ENCODE assay signal across 22 cellular contexts in genomic region chr9:9921771-9922170, GRCh38.
DNase-seq lines count a peak whose midpoint lies in the region; FAIRE-seq and TF ChIP-seq lines count a peak whose summit lies in the region.
"Had no signal": no experiment of that assay in that cellular context is flagged by ENCODE, and none has a peak within 500 bp of the region (broad histone marks: within the 10 kb centered on the region; RNA-seq: fewer than 3 reads in every experiment).

No MANE protein-coding gene starts in this region.

- no peak overlapping the region for H2BK20ac ChIP-seq in H1 (ENCODE audit: low read length)

- H2AK5ac ChIP-seq in H1 (ENCODE audit: low read depth, low read length) = no peak overlapping the region

- DNase-seq in HuH-7.5 (ENCODE audit: low spot score) (peak; percentile 0), H1 (ENCODE audit: low read depth in 1 of 2, low spot score in 2 of 2) (no peak), renal cortical epithelial cell (ENCODE audit: low read depth) (peak; percentile 13), OCI-M1 (lab: John Stamatoyannopoulos, UW) (no peak)
- no peak for DNase-seq in stimulated activated CD4-positive, alpha-beta T cell treated with anti-CD3 and anti-CD28 coated beads, Interleukin-4, amount 100 ng/mL, for 24 hours
- DNase-seq in central memory CD4-positive, alpha-beta T cell = no peak
- DNase-seq: Caco-2; CD4-positive, CD25-positive, alpha-beta regulatory T cell; CD8-positive, alpha-beta T cell; DMS 273 treated with DMSO at 0.1 percent for 48 hours; DMS79; EL; GDM1; GM23248; HFFc6 had no signal

- CTCF ChIA-PET in H1 (lab: Charles Lee; ENCODE audit: partially characterized antibody) = interaction anchor here (1.2 to 5.7 kb wide), 4 partner anchors 9 to 66 kb away, joined by 4 to 29 read pairs (median 6); no protein-coding TSS in a partner anchor

- H3K18ac ChIP-seq in H1 (ENCODE audit: extremely low read depth, low read length) = no peak overlapping the region

- no peak overlapping the region for H4K5ac ChIP-seq in H1 (ENCODE audit: insufficient read length, low read depth, low read length)

- H3K9ac ChIP-seq in H1 (replicated peaks in 1 of 4; ENCODE audit: extremely low read depth in 1 of 4, low read depth in 3 of 4, low read length in 3 of 4) = no peak overlapping the region
- H3K9ac ChIP-seq: BLaER1, GM23248 had no signal

- 100% methylated on average over 1 of the region's 1 CpG; no CpG with 5 or more reads in 1 of the 2 experiments for WGBS in H1 (ENCODE audit: extremely low coverage in 1 of 2, insufficient coverage in 1 of 2, insufficient read length in 1 of 2, insufficient replicate concordance in 2 of 2, low coverage in 1 of 2, low lambda C conversion rate in 2 of 2, missing lambda C conversion rate in 1 of 2), 2 experiments

- H3K79me1 ChIP-seq in H1 (ENCODE audit: low read depth, low read length) = no peaks in the 10 kb centered on the region

- H3K14ac ChIP-seq in H1 (ENCODE audit: insufficient read length) = no peak overlapping the region

- no peaks in the 10 kb centered on the region for H3K27me3 ChIP-seq in H1 (replicated peaks in 1 of 4; ENCODE audit: control insufficient read depth in 3 of 4, extremely low read depth in 1 of 4, insufficient read depth in 3 of 4, low read length in 3 of 4)
- H3K27me3 ChIP-seq: BLaER1 had no signal

- no peak overlapping the region for H3K23ac ChIP-seq in H1 (ENCODE audit: insufficient read length)

- no peak overlapping the region for H3K4me2 ChIP-seq in H1 (ENCODE audit: insufficient read depth in 1 of 2, low read depth in 2 of 2, low read length in 2 of 2)
- H3K4me2 ChIP-seq: BLaER1 had no signal

- H2BK12ac ChIP-seq in H1 (ENCODE audit: low read depth, low read length) = no peak overlapping the region

- no peaks in the 10 kb centered on the region for H3K23me2 ChIP-seq in H1 (ENCODE audit: low read depth, low read length)

- H3K27ac ChIP-seq in H1 (ENCODE audit: low read depth, low read length) = no peak overlapping the region
- H3K27ac ChIP-seq: BLaER1, C4-2B, GM23248 had no signal

- peak overlapping the region; percentile 64; the same call in 1 of the 2 replicates for H2AFZ ChIP-seq in H1 (ENCODE audit: low read length)
- H2AFZ ChIP-seq: GM23248 had no signal

- TF ChIP-seq POLR2A in H1 (IDR thresholded peaks at IDR 0.05; ENCODE audit: control extremely low read depth in 1 of 2, low read depth in 2 of 2, low read length in 2 of 2) = no peak

- H3K79me2 ChIP-seq in H1 (ENCODE audit: control insufficient read depth in 1 of 2, insufficient read depth in 2 of 2, low read length in 2 of 2) = no peaks in the 10 kb centered on the region

- no peaks in the 10 kb centered on the region for H3K36me3 ChIP-seq in H1 (ENCODE audit: control insufficient read depth in 2 of 4, insufficient read depth in 4 of 4, low read length in 3 of 4)
- H3K36me3 ChIP-seq: BLaER1, HAP-1 had no signal

- H3K4me3 ChIP-seq in H1 (ENCODE audit: extremely low read depth in 1 of 4, insufficient read depth in 2 of 4, low read depth in 3 of 4, low read length in 4 of 4) = no peak overlapping the region
- H3K4me3 ChIP-seq: BLaER1, GM12878, GM23248, HAP-1 had no signal

- no peak for TF ChIP-seq EP300 in H1 (IDR thresholded peaks at IDR 0.05; ENCODE audit: borderline replicate concordance in 1 of 2, low read depth in 2 of 2, low read length in 2 of 2)

- no peak for TF ChIP-seq CTCF in H1 (IDR thresholded peaks at IDR 0.05; ENCODE audit: control extremely low read depth in 1 of 3, insufficient read depth in 1 of 3, low read depth in 1 of 3, low read length in 3 of 3)

- no peak overlapping the region for H3K56ac ChIP-seq in H1 (replicated peaks; ENCODE audit: insufficient read length, low read depth, low read length)

- no peak overlapping the region for H2BK15ac ChIP-seq in H1 (ENCODE audit: low read length)

- no peak overlapping the region for H2BK120ac ChIP-seq in H1 (replicated peaks; ENCODE audit: low read depth, low read length)

- no peak for FAIRE-seq in H1 (lab: Jason Lieb, UNC)
- FAIRE-seq: A204.1, GM12878, GM19239, H54 had no signal

- POLR2A ChIA-PET in H1 (lab: Charles Lee; ENCODE audit: partially characterized antibody) = no interaction called here

- H3K4me1 ChIP-seq in H1 (replicated peaks in 1 of 4; ENCODE audit: control insufficient read depth in 3 of 4, insufficient read depth in 4 of 4, low read length in 3 of 4) = no peaks in the 10 kb centered on the region
- H3K4me1 ChIP-seq: BLaER1, Caco-2 had no signal

- no peak overlapping the region for H3K4ac ChIP-seq in H1 (replicated peaks; ENCODE audit: insufficient read length, low read depth, low read length)

- TF ChIP-seq RAD21 in H1 (IDR thresholded peaks at IDR 0.05 in 1 of 2, conservative IDR thresholded peaks at IDR 0.05 in 1 of 2; ENCODE audit: low read depth in 2 of 2, low read length in 2 of 2) = no peak

- H3K9me3 ChIP-seq in H1 (ENCODE audit: insufficient read depth in 2 of 2, low read depth in 1 of 2, low read length in 1 of 2) = no peaks in the 10 kb centered on the region
- H3K9me3 ChIP-seq: BLaER1, Caco-2, HAP-1 had no signal

- no peak overlapping the region for H2BK5ac ChIP-seq in H1 (ENCODE audit: low read depth, low read length)

- H4K91ac ChIP-seq in H1 (replicated peaks; ENCODE audit: insufficient read length, low read length) = no peak overlapping the region

- no peak overlapping the region for H4K8ac ChIP-seq in H1 (ENCODE audit: extremely low read depth, insufficient read depth, low read length)

- H4K20me1 ChIP-seq in H1 (replicated peaks in 1 of 2; ENCODE audit: control insufficient read depth in 1 of 2, insufficient read depth in 2 of 2, low read length in 2 of 2) = no peaks in the 10 kb centered on the region
- H4K20me1 ChIP-seq: BLaER1 had no signal

TF ChIP-seq in H1, 55 proteins besides CTCF, POLR2A, EP300 and RAD21:
- no peak for TF ChIP-seq SP2 (IDR thresholded peaks at IDR 0.05; ENCODE audit: low read length)
- TF ChIP-seq POLR2AphosphoS5 (IDR thresholded peaks at IDR 0.05; ENCODE audit: low read depth, low read length) = no peak
- TF ChIP-seq FOSL1 (IDR thresholded peaks at IDR 0.05; ENCODE audit: insufficient read depth, low read depth, low read length) = no peak
- no peak for TF ChIP-seq JUND (IDR thresholded peaks at IDR 0.05; ENCODE audit: low read length)
- TF ChIP-seq GABPA (IDR thresholded peaks at IDR 0.05; ENCODE audit: borderline replicate concordance, insufficient read depth, low read length) = no peak
- no peak for TF ChIP-seq CBX5 (IDR thresholded peaks at IDR 0.05; ENCODE audit: low read depth, low read length)
- TF ChIP-seq YY1 (IDR thresholded peaks at IDR 0.05; ENCODE audit: low read depth, low read length) = no peak
- TF ChIP-seq EZH2 (IDR thresholded peaks at IDR 0.05; ENCODE audit: low read depth, low read length, severe bottlenecking) = no peak
- TF ChIP-seq TCF12 (IDR thresholded peaks at IDR 0.05; ENCODE audit: low read depth, low read length) = no peak
- no peak for TF ChIP-seq SAP30 (IDR thresholded peaks at IDR 0.05; ENCODE audit: insufficient read depth, insufficient replicate concordance, low read length)
- TF ChIP-seq BACH1 (IDR thresholded peaks at IDR 0.05; ENCODE audit: low read length) = no peak
- no peak for TF ChIP-seq KDM5A (IDR thresholded peaks at IDR 0.05; ENCODE audit: low read length)
- no peak for TF ChIP-seq RNF2 (IDR thresholded peaks at IDR 0.05; ENCODE audit: borderline replicate concordance, low read depth, low read length, missing control alignments, poor library complexity, severe bottlenecking)
- TF ChIP-seq GTF2F1 (IDR thresholded peaks at IDR 0.05; ENCODE audit: borderline replicate concordance, low read depth, low read length) = no peak
- no peak for TF ChIP-seq SIRT6 (IDR thresholded peaks at IDR 0.05; ENCODE audit: low read length)

Comparison
In these comparisons a context has a peak if more than half of its experiments do, and no peak if none do; other contexts are left out.
1. DNase-seq: peak in HuH-7.5 (single experiment) and renal cortical epithelial cell (single experiment); none in H1 (0 of 2), OCI-M1 (single experiment), stimulated activated CD4-positive, alpha-beta T cell treated with anti-CD3 and anti-CD28 coated beads, Interleukin-4, amount 100 ng/mL, for 24 hours (single experiment) and central memory CD4-positive, alpha-beta T cell (single experiment).